ENCODE assay signal across 11 cellular contexts in genomic region chr4:82217986-82218715, GRCh38.
DNase-seq lines count a peak whose midpoint lies in the region; ATAC-seq and TF ChIP-seq lines count a peak whose summit lies in the region.
"Had no signal": no experiment of that assay in that cellular context is flagged by ENCODE, and none has a peak within 500 bp of the region (broad histone marks: within the 10 kb centered on the region; RNA-seq: fewer than 3 reads in every experiment).

No MANE protein-coding gene starts in this region.

- intact Hi-C loops in tibial artery (cut with DNase I; ENCODE audit: low total_unique reads): no loop called here

- H3K4me3 ChIP-seq in choroid plexus epithelial cell (ENCODE audit: low read depth, low read length) (no peak overlapping the region), tibial artery (no peak overlapping the region)

- TF ChIP-seq CTCF in choroid plexus epithelial cell (conservative IDR thresholded peaks at IDR 0.05; ENCODE audit: low read depth, low read length) (peak; percentile 55), tibial artery (IDR thresholded peaks at IDR 0.05) (no peak)

- ATAC-seq in HG03571 (IDR thresholded peaks at IDR 0.05; ENCODE audit: unreplicated experiment): no peak
- ATAC-seq in HG03108 (IDR thresholded peaks at IDR 0.05; ENCODE audit: unreplicated experiment): no peak
- ATAC-seq: activated naive CD8-positive, alpha-beta T cell treated with anti-CD3 and anti-CD28 coated beads, Interleukin-2, amount 50 U/mL, for 24 hours had no signal

- H3K27me3 ChIP-seq in tibial artery: no peaks in the 10 kb centered on the region

- H3K9me3 ChIP-seq in tibial artery: no peaks in the 10 kb centered on the region

- H3K27ac ChIP-seq in tibial artery: no peak overlapping the region

- no peaks in the 10 kb centered on the region for H3K36me3 ChIP-seq in tibial artery

- no peaks in the 10 kb centered on the region for H3K4me1 ChIP-seq in tibial artery

- DNase-seq in SKM-1 treated with dmso at 0.1 percent for 144 hours (lab: John Stamatoyannopoulos, UW; ENCODE audit: unreplicated experiment) (peak; percentile 14), SKM-1 (lab: John Stamatoyannopoulos, UW; ENCODE audit: unreplicated experiment) (no peak), Kasumi-1 (lab: John Stamatoyannopoulos, UW) (peak; percentile 30 to 45), choroid plexus epithelial cell (ENCODE audit: low read depth) (peak; percentile 14), pons (ENCODE audit: low spot score) (peak; percentile 12), tibial artery (no peak)
- DNase-seq: activated naive CD8-positive, alpha-beta T cell treated with anti-CD3 and anti-CD28 coated beads, Interleukin-2, amount 50 U/mL, for 24 hours; COR-L47; substantia nigra had no signal

Comparison
In these comparisons a context has a peak if more than half of its experiments do, and no peak if none do; other contexts are left out.
1. DNase-seq: peak in SKM-1 treated with dmso at 0.1 percent for 144 hours (single experiment), Kasumi-1 (2 of 2), choroid plexus epithelial cell (single experiment) and pons (single experiment); none in SKM-1 (single experiment) and tibial artery (0 of 2).